Comparison of ENCODE assay signal across 8 cellular contexts in the genomic region with DNA sequence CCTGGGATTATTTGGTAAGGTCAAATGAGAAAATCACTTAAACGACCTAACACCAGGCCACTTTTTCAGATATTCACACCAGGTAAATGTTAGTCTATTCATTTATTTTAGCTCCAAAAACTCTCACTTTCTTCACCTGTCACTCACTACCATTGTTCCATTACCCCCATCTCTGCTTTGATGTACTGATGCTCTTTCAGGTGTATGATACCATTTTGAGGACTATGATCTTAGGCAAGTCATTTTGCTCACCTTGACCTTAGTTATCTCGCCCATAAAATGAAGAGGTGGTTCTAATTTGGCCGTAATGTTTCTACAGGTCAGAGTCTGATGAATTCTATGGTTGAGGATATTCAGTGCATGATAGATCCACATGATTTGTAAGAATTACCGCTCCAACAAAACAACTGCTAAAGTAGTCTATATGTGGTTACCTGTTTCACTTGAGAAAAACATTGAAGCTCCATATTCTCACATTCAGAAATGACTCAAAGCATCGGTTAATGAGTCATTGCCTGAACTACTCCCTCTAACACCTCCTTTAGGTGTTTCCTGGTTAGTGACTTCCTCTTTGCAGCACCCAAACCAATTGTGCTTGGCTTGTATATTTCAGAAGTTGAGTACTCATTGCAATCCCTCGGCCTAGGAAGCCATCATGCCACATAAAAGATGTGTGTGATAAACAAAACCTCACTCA. TPM values are rescaled to one million over a fixed set of nuclear protein-coding genes. Genes with fewer than 3 reads are reported as not detected.
DNase-seq lines count a peak whose midpoint lies in the region; ATAC-seq and TF ChIP-seq lines count a peak whose summit lies in the region.

No MANE protein-coding gene starts in this region.

- H3K27ac ChIP-seq in CD4-positive, alpha-beta memory T cell (ENCODE audit: low read depth, low read length) = peak overlapping the region; percentile 74
- H3K27ac ChIP-seq in lung (ENCODE audit: low read depth in 1 of 2, low read length in 1 of 2) = no peak overlapping the region
- H3K27ac ChIP-seq in mesendoderm (ENCODE audit: low read depth, low read length) = no peak overlapping the region
- H3K27ac ChIP-seq in stomach = peak overlapping the region in 1 of 5 donors; percentile 29

- H3K27ac Mint-ChIP-seq in CD4-positive, alpha-beta memory T cell = peak overlapping the region; percentile 85 to 98 (median 92)

- H3K23ac ChIP-seq in mesendoderm (ENCODE audit: low read length) = no peak overlapping the region

- peaks cover 0 to 3% of the 10 kb centered on the region in 2 donors for H3K36me3 Mint-ChIP-seq in CD4-positive, alpha-beta memory T cell

- TF ChIP-seq POLR2A in stomach (IDR thresholded peaks at IDR 0.05) = no peak

- no peak overlapping the region for H3K18ac ChIP-seq in mesendoderm (ENCODE audit: low read length)

- no peak overlapping the region for H2BK120ac ChIP-seq in mesendoderm (ENCODE audit: low read depth, low read length)

- no peaks in the 10 kb centered on the region for H3K36me3 ChIP-seq in CD4-positive, alpha-beta memory T cell (ENCODE audit: insufficient read depth, low read length)
- H3K36me3 ChIP-seq in lung (ENCODE audit: control insufficient read depth in 2 of 2, insufficient read depth in 2 of 2, low read length in 2 of 2) (no peaks in the 10 kb centered on the region), mesendoderm (ENCODE audit: control insufficient read depth, insufficient read depth, low read length) (no peaks in the 10 kb centered on the region), stomach (no peaks in the 10 kb centered on the region)

- intact Hi-C loops in CD4-positive, alpha-beta memory T cell (cut with micrococcal nuclease) = loop anchor here (1.0 to 5.0 kb wide), 7 partner anchors 17 to 108 kb away; a partner anchor contains a TSS
- intact Hi-C loops in stomach (cut with DNase I; ENCODE audit: low total_unique reads) = no loop called here

- WGBS in lung, 2 donors = 78 to 81% methylated on average over 6 of the region's 6 CpGs
- no CpG with 5 or more reads among the region's 6 CpGs for WGBS in mesendoderm (ENCODE audit: extremely low coverage, insufficient coverage, low lambda C conversion rate)
- 68 to 80% (median 78%) methylated on average over 6 of the region's 6 CpGs for WGBS in stomach, 5 donors

- H2AK5ac ChIP-seq in mesendoderm (ENCODE audit: low read length) = no peak overlapping the region

- TF ChIP-seq EP300 in stomach (IDR thresholded peaks at IDR 0.05) = no peak

- no peak overlapping the region for H4K5ac ChIP-seq in mesendoderm (ENCODE audit: low read length)

- no peaks in the 10 kb centered on the region for H3K27me3 ChIP-seq in CD4-positive, alpha-beta memory T cell (ENCODE audit: insufficient read depth, low read length)
- H3K27me3 ChIP-seq in lung (ENCODE audit: control insufficient read depth, insufficient read depth) (no peaks in the 10 kb centered on the region), mesendoderm (ENCODE audit: insufficient read depth, low read length, poor library complexity) (no peaks in the 10 kb centered on the region), stomach (no peaks in the 10 kb centered on the region)

- POLR2A ChIA-PET in CD4-positive, alpha-beta memory T cell (lab: Charles Lee; ENCODE audit: partially characterized antibody) = interaction anchor here (0.6 to 8.0 kb wide), 21 partner anchors 8 to 114 kb away, joined by 3 to 130 read pairs (median 4); a partner anchor contains a TSS

- CTCF ChIA-PET in CD4-positive, alpha-beta memory T cell (lab: Charles Lee; ENCODE audit: partially characterized antibody) = interaction anchor here (0.7 to 3.9 kb wide), 11 partner anchors 18 to 124 kb away, joined by 3 to 30 read pairs (median 4); a partner anchor contains a TSS

- no peak overlapping the region for H2BK5ac ChIP-seq in mesendoderm (ENCODE audit: low read length)

- peak; percentile 77 to 85 (median 81) for DNase-seq in CD4-positive, alpha-beta memory T cell
- DNase-seq in GM20000 (ENCODE audit: low spot score) (peak; percentile 60), lung (ENCODE audit: low spot score) (no peak), mesendoderm (no peak), DMS114 treated with DMSO at 0.1 percent for 48 hours (lab: John Stamatoyannopoulos, UW; ENCODE audit: unreplicated experiment) (no peak), stomach (no peak)
- peak; percentile 37 to 54 for DNase-seq in activated CD4-positive, alpha-beta T cell treated with anti-CD3 and anti-CD28 coated beads, Interleukin-2, amount 50 U/mL, for 48 hours

- no peak overlapping the region for H3K4me2 ChIP-seq in mesendoderm (ENCODE audit: low read length)

- peak overlapping the region; percentile 49 to 87 (median 74) for H3K4me3 Mint-ChIP-seq in CD4-positive, alpha-beta memory T cell

- no peak overlapping the region for H2BK15ac ChIP-seq in mesendoderm (replicated peaks; ENCODE audit: low read depth)

- no peak overlapping the region for H3K56ac ChIP-seq in mesendoderm (ENCODE audit: low read length)

- no peaks in the 10 kb centered on the region for H3K9me3 ChIP-seq in CD4-positive, alpha-beta memory T cell (ENCODE audit: control insufficient read depth in 1 of 2, low read length in 2 of 2)
- H3K9me3 ChIP-seq in lung (ENCODE audit: control insufficient read depth in 2 of 2, insufficient read depth in 1 of 2, low read length in 1 of 2) (no peaks in the 10 kb centered on the region), stomach (no peaks in the 10 kb centered on the region)

- no peak overlapping the region for H4K8ac ChIP-seq in mesendoderm (ENCODE audit: low read depth, low read length)

- no peak overlapping the region for H3K4ac ChIP-seq in mesendoderm (ENCODE audit: low read depth, low read length)

- H3K9ac ChIP-seq in mesendoderm (ENCODE audit: low read length) = no peak overlapping the region

- TF ChIP-seq CTCF in GM20000 (IDR thresholded peaks at IDR 0.05; ENCODE audit: extremely low read depth, missing control alignments) = no peak
- TF ChIP-seq CTCF in lung (IDR thresholded peaks at IDR 0.05; ENCODE audit: control extremely low read depth, extremely low read depth) = no peak
- TF ChIP-seq CTCF in stomach (IDR thresholded peaks at IDR 0.05) = no peak

- ATAC-seq in HG03558 (IDR thresholded peaks at IDR 0.05; ENCODE audit: extremely low read depth, unreplicated experiment) (peak; percentile 97), lung (ENCODE audit: insufficient read depth, low FRiP score) (peak; percentile 53)

- peaks cover 24 to 48% (median 34%) of the 10 kb centered on the region in 4 donors for H3K4me1 Mint-ChIP-seq in CD4-positive, alpha-beta memory T cell

- peak overlapping the region in 1 of 2 donors; percentile 8 for H3K4me3 ChIP-seq in CD4-positive, alpha-beta memory T cell (ENCODE audit: low read length in 2 of 2)
- H3K4me3 ChIP-seq in lung = no peak overlapping the region
- no peak overlapping the region for H3K4me3 ChIP-seq in mesendoderm (ENCODE audit: low read length)
- no peak overlapping the region for H3K4me3 ChIP-seq in stomach

- H3K79me2 ChIP-seq in mesendoderm (ENCODE audit: control insufficient read depth, insufficient read depth, low read length) = no peaks in the 10 kb centered on the region

- no peaks in the 10 kb centered on the region for H3K79me1 ChIP-seq in mesendoderm (ENCODE audit: low read length)

- H3K4me1 ChIP-seq in CD4-positive, alpha-beta memory T cell (ENCODE audit: insufficient read depth, low read length) = peaks cover 37% of the 10 kb centered on the region
- H3K4me1 ChIP-seq in lung (ENCODE audit: control insufficient read depth in 2 of 2, insufficient read depth in 2 of 2, low read length in 2 of 2) = no peaks in the 10 kb centered on the region
- no peaks in the 10 kb centered on the region for H3K4me1 ChIP-seq in mesendoderm (ENCODE audit: control insufficient read depth, low read depth, low read length)
- no peaks in the 10 kb centered on the region for H3K4me1 ChIP-seq in stomach

- H3K27me3 Mint-ChIP-seq in CD4-positive, alpha-beta memory T cell = no peaks in the 10 kb centered on the region

- H3K9me3 Mint-ChIP-seq in CD4-positive, alpha-beta memory T cell = peaks cover 0 to 3% (median 0%) of the 10 kb centered on the region in 8 donors

RNA-seq across cellular contexts. Expression of a gene that starts 4.5 kb away (rescaled TPM):
- 1 to 10 TPM; 1.2 to 1.4 TPM for total RNA-seq in CD4-positive, alpha-beta memory T cell
- under 1 TPM in 1 of 2 donors, not detected in 1; 0.16 TPM for polyA plus RNA-seq in CD4-positive, alpha-beta memory T cell
- total RNA-seq in lung (10 to 100 TPM; 15.5 to 33.4 TPM), stomach (1 to 10 TPM in 1 of 5 donors, not detected in 4; 1.2 TPM)
- polyA plus RNA-seq in lung (1 to 10 TPM; 1.5 to 2.7 TPM), stomach (not detected)
- not detected for polyA plus RNA-seq in mesendoderm (2013, experiment 1 of 2)
- polyA plus RNA-seq in mesendoderm (2013, experiment 2 of 2) = not detected

RNA-seq across cellular contexts. Expression of a gene that starts 41.6 kb away (rescaled TPM):
- 10 to 100 TPM; 89.6 to 97.4 TPM for total RNA-seq in CD4-positive, alpha-beta memory T cell
- 10 to 100 TPM; 19.7 to 29.1 TPM for polyA plus RNA-seq in CD4-positive, alpha-beta memory T cell
- total RNA-seq in lung = 10 to 100 TPM; 32.7 to 77.8 TPM
- polyA plus RNA-seq in lung = 1 to 10 TPM; 5.9 to 7.6 TPM
- 1.2 TPM for polyA plus RNA-seq in mesendoderm (2013, experiment 1 of 2)
- 1.2 TPM for polyA plus RNA-seq in mesendoderm (2013, experiment 2 of 2)
- total RNA-seq in stomach = 10 to 100 TPM; 12.7 to 69.4 (median 27.7) TPM
- polyA plus RNA-seq in stomach = 1 to 10 TPM; 2.2 to 4.6 (median 2.6) TPM

Comparison
In these comparisons a context has a peak if more than half of its experiments do, and no peak if none do; other contexts are left out.
1. DNase-seq: peak in CD4-positive, alpha-beta memory T cell (5 of 5), GM20000 (single experiment) and activated CD4-positive, alpha-beta T cell treated with anti-CD3 and anti-CD28 coated beads, Interleukin-2, amount 50 U/mL, for 48 hours (2 of 2); none in lung (single experiment), mesendoderm (single experiment), DMS114 treated with DMSO at 0.1 percent for 48 hours (single experiment) and stomach (single experiment).
2. RNA of a gene that starts 4.5 kb away (total RNA-seq): 15.5 to 33.4 TPM in lung; 1.2 to 1.4 TPM in CD4-positive, alpha-beta memory T cell and 1.2 TPM in stomach; every median in the first group is over 4 times any median in the second.